Comparison of ENCODE assay signal across 8 cellular contexts in genomic region chr19:49488863-49489537, GRCh38. TPM values are rescaled to one million over a fixed set of nuclear protein-coding genes. Genes with fewer than 3 reads are reported as not detected.
A peak's percentile ranks its signal among the peaks of the same experiment; 100 is the strongest.
DNase-seq lines count a peak whose midpoint lies in the region; ATAC-seq, FAIRE-seq and TF ChIP-seq lines count a peak whose summit lies in the region.

No MANE protein-coding gene starts in this region.

- H4K20me1 ChIP-seq in GM12878 (ENCODE audit: control insufficient read depth, insufficient read depth), result peaks cover 13% of the 10 kb centered on the region

- TF ChIP-seq POLR2A in GM12878 (IDR thresholded peaks at IDR 0.05; ENCODE audit: low read depth, low read length) (no peak), upper lobe of left lung (IDR thresholded peaks at IDR 0.05) (no peak)

- H3K4me1 ChIP-seq in heart right ventricle, result peaks cover 15 to 37% (median 29%) of the 10 kb centered on the region in 9 donors
- H3K4me1 ChIP-seq in GM12878 (ENCODE audit: control insufficient read depth, insufficient read depth, low read length), result peaks cover 16% of the 10 kb centered on the region
- peaks cover 2 to 6% of the 10 kb centered on the region in 2 donors for H3K4me1 ChIP-seq in lung (ENCODE audit: control insufficient read depth in 2 of 2, insufficient read depth in 2 of 2, low read length in 2 of 2)
- peaks cover 23 to 34% (median 27%) of the 10 kb centered on the region in 4 donors for H3K4me1 ChIP-seq in upper lobe of left lung

- peak overlapping the region; percentile 95 for H3K9ac ChIP-seq in GM12878 (ENCODE audit: control insufficient read depth, insufficient read depth, low read length)

- H3K9me3 ChIP-seq in heart right ventricle (no peaks in the 10 kb centered on the region), GM12878 (replicated peaks; ENCODE audit: control insufficient read depth, insufficient read depth, low read length) (no peaks in the 10 kb centered on the region; the same call in 2 of the 3 replicates), lung (ENCODE audit: control insufficient read depth in 2 of 2, insufficient read depth in 1 of 2, low read length in 1 of 2) (no peaks in the 10 kb centered on the region), upper lobe of left lung (no peaks in the 10 kb centered on the region)

- H2AFZ ChIP-seq in GM12878 (ENCODE audit: control insufficient read depth, low read depth, low read length), result no peak overlapping the region

- WGBS in heart right ventricle, 2 donors, result 25 to 27% methylated on average over 15 of the region's 15 CpGs
- under 1% methylated on average over 15 of the region's 15 CpGs for WGBS in GM12878 (ENCODE audit: insufficient coverage, insufficient replicate concordance, low lambda C conversion rate, missing lambda C conversion rate)
- WGBS in lung, 2 donors, result 27 to 28% methylated on average over 15 of the region's 15 CpGs
- 29% methylated on average over 15 of the region's 15 CpGs for WGBS in upper lobe of left lung, 2 donors

- H3K4me3 ChIP-seq in heart right ventricle (peak overlapping the region; percentile 74 to 99 (median 92)), GM12878 (peak overlapping the region; percentile 97), lung (peak overlapping the region; percentile 70), upper lobe of left lung (peak overlapping the region; percentile 81 to 92 (median 88))

- H3K36me3 ChIP-seq in heart right ventricle (peaks cover 12 to 70% (median 40%) of the 10 kb centered on the region in 9 donors), GM12878 (ENCODE audit: control insufficient read depth in 2 of 2, insufficient read depth in 2 of 2, low read length in 1 of 2) (peaks cover 26 to 40% of the 10 kb centered on the region in 2 experiments), lung (ENCODE audit: control insufficient read depth in 2 of 2, insufficient read depth in 2 of 2, low read length in 2 of 2) (peaks cover 23 to 35% of the 10 kb centered on the region in 2 donors), upper lobe of left lung (peaks cover 30 to 47% (median 41%) of the 10 kb centered on the region in 4 donors)

- no peak for TF ChIP-seq RAD21 in GM12878 (IDR thresholded peaks at IDR 0.05; ENCODE audit: insufficient read depth, low read depth, low read length)

- no peak for TF ChIP-seq EP300 in GM12878 (IDR thresholded peaks at IDR 0.05; ENCODE audit: borderline replicate concordance in 1 of 2, control insufficient read depth in 1 of 2, low read depth in 2 of 2, low read length in 2 of 2)
- TF ChIP-seq EP300 in upper lobe of left lung (IDR thresholded peaks at IDR 0.05), result no peak

- CTCF ChIA-PET in GM12878 (lab: Yijun Ruan, JAX), result interaction anchor here (0.9 to 1.6 kb wide), 7 partner anchors 16 to 151 kb away, joined by 3 to 6 read pairs (median 5); partner anchors contain the start of genes ALDH16A1 and RRAS

- intact Hi-C loops in heart right ventricle (cut with DNase I), result no loop called here
- intact Hi-C loops in cardiac septum (cut with DNase I), result loop anchor here (5.0 kb wide), 1 partner anchor 37 kb away; the partner anchor contains the start of genes ALDH16A1 and PIH1D1
- intact Hi-C loops in GM12878 (cut with micrococcal nuclease; ENCODE audit: unreplicated experiment), result loop anchor here (5.0 kb wide), 1 partner anchor 383 kb away; no protein-coding TSS in a partner anchor

- H3K4me2 ChIP-seq in GM12878 (ENCODE audit: control insufficient read depth, insufficient read depth), result peak overlapping the region; percentile 91

- H3K79me2 ChIP-seq in GM12878 (ENCODE audit: control insufficient read depth, insufficient read depth, low read length), result peaks cover 41% of the 10 kb centered on the region

- DNase-seq in heart right ventricle (no peak), cardiac septum (ENCODE audit: low spot score) (no peak), GM12878 (ENCODE audit: low read depth, low spot score) (no peak), lung (ENCODE audit: low spot score) (no peak), upper lobe of left lung (no peak), NCI-H510A treated with DMSO at 0.1 percent for 48 hours (lab: John Stamatoyannopoulos, UW) (no peak)
- no peak for DNase-seq in NK-92 treated with Interleukin-12 subunit alpha and Interleukin-12 subunit beta, amount 100 ng/mL, for 24 hours (lab: John Stamatoyannopoulos, UW)

- SMC1A ChIA-PET in GM12878 (lab: Charles Lee; ENCODE audit: uncharacterized antibody, unreplicated experiment), result interaction anchor here (1.0 kb wide), 1 partner anchor 152 kb away, joined by 3 read pairs; no protein-coding TSS in a partner anchor

- RAD21 ChIA-PET in GM12878 (lab: Charles Lee; ENCODE audit: unreplicated experiment), result interaction anchor here (0.9 to 1.3 kb wide), 2 partner anchors 18 to 58 kb away, joined by 3 to 4 read pairs; no protein-coding TSS in a partner anchor

- POLR2A ChIA-PET in GM12878 (lab: Charles Lee), result interaction anchor here (0.6 to 2.7 kb wide), 5 partner anchors 9 to 598 kb away, joined by 3 to 11 read pairs (median 4); partner anchors contain the start of genes ALDH16A1 and PIH1D1

- in situ Hi-C loops in GM12878 (cut with MboI), result no loop called here

- no peak for FAIRE-seq in GM12878 (lab: Jason Lieb, UNC)

- ATAC-seq in heart right ventricle (no peak), GM12878 (no peak), lung (ENCODE audit: insufficient read depth, low FRiP score) (no peak), upper lobe of left lung (ENCODE audit: low FRiP score in 2 of 2) (no peak), GM19395 (IDR thresholded peaks at IDR 0.05; ENCODE audit: unreplicated experiment) (no peak)

- H3K27me3 ChIP-seq in heart right ventricle (no peaks in the 10 kb centered on the region), GM12878 (replicated peaks in 1 of 2; ENCODE audit: control insufficient read depth in 2 of 2, insufficient read depth in 2 of 2, low read length in 1 of 2) (no peaks in the 10 kb centered on the region), lung (ENCODE audit: control insufficient read depth, insufficient read depth) (no peaks in the 10 kb centered on the region), upper lobe of left lung (no peaks in the 10 kb centered on the region)

- peak overlapping the region in 9 of 10 donors; percentile 85 to 95 (median 90) for H3K27ac ChIP-seq in heart right ventricle
- peak overlapping the region; percentile 83 for H3K27ac ChIP-seq in GM12878 (ENCODE audit: control insufficient read depth, insufficient read depth)
- H3K27ac ChIP-seq in lung (ENCODE audit: low read depth in 1 of 2, low read length in 1 of 2), result peak overlapping the region; percentile 23 to 83
- H3K27ac ChIP-seq in upper lobe of left lung, result peak overlapping the region; percentile 31 to 95 (median 90)

- BruUV-seq in GM12878 (replicated peaks; lab: Mats Ljungman, UMichigan), result no TSS peak

- TF ChIP-seq CTCF in heart right ventricle (IDR thresholded peaks at IDR 0.05) (no peak), GM12878 (IDR thresholded peaks at IDR 0.05 in 2 of 3, conservative IDR thresholded peaks at IDR 0.05 in 1 of 3; ENCODE audit: control insufficient read depth in 2 of 3, extremely low read depth in 1 of 3, insufficient read depth in 1 of 3, low read depth in 3 of 3, low read length in 3 of 3) (no peak), lung (IDR thresholded peaks at IDR 0.05; ENCODE audit: control extremely low read depth, extremely low read depth) (no peak), upper lobe of left lung (IDR thresholded peaks at IDR 0.05) (no peak)

RNA-seq across cellular contexts. Expression of gene RPL13A, which starts 1.6 kb away (rescaled TPM):
- 1,000 to 10,000 TPM; 1,171 to 1,844 (median 1,328) TPM for total RNA-seq in heart right ventricle
- 1,000 to 10,000 TPM; 1,376 to 2,740 TPM for polyA plus RNA-seq in heart right ventricle
- total RNA-seq in cardiac septum, result 1,030 TPM
- 421 and 437 TPM in 2 replicates for total RNA-seq in GM12878 (2013; cell fraction: nucleolus; rRNA removed)
- 6,558 and 7,287 TPM in 2 replicates for total RNA-seq in GM12878 (2014; rRNA removed)
- 3,471 and 3,692 TPM in 2 replicates for total RNA-seq in GM12878 (2014; rRNA removed; fragmentation: Illumina TruSeq; extraction: Trizol)
- 5,103 and 5,273 TPM in 2 replicates for total RNA-seq in GM12878 (2021)
- polyA plus RNA-seq in GM12878 (2011; ENCODE audit: low read depth), result 1,623 TPM
- polyA plus RNA-seq in GM12878 (2011; rRNA removed), result 2,172 and 3,936 TPM in 2 replicates
- 3,618 and 5,003 TPM in 2 replicates for polyA plus RNA-seq in GM12878 (2011; cell fraction: cytosol; rRNA removed)
- 2,479 and 2,850 TPM in 2 replicates for polyA plus RNA-seq in GM12878 (2011; cell fraction: nucleus; rRNA removed)
- 5,924 and 8,191 TPM in 2 replicates for polyA plus RNA-seq in GM12878 (2012)
- polyA plus RNA-seq in GM12878 (2014; fragmentation: Illumina TruSeq; extraction: Trizol), result 1,413 and 3,666 TPM in 2 replicates
- polyA plus RNA-seq in GM12878 (2014; fragmentation: Nextera tagmentation; extraction: Ambion mirVana), result 1,000 to 10,000 TPM; 4,595 to 5,196 TPM
- 7,317 and 8,961 TPM in 2 replicates for polyA plus RNA-seq in GM12878 (2014; rRNA removed)
- 1,000 to 10,000 TPM; 1,426 to 1,490 TPM for polyA plus RNA-seq in GM12878 (2016; fragmentation: Nextera tagmentation; extraction: Ambion mirVana)
- polyA minus RNA-seq in GM12878 (2011; rRNA and poly(A)+ RNA removed), result 683 and 1,722 TPM in 2 replicates
- polyA minus RNA-seq in GM12878 (2011; cell fraction: cytosol; rRNA and poly(A)+ RNA removed), result 792 and 811 TPM in 2 replicates
- polyA minus RNA-seq in GM12878 (2011; cell fraction: nucleus; rRNA and poly(A)+ RNA removed), result 1,676 and 2,148 TPM in 2 replicates
- 1,000 to 10,000 TPM; 1,499 to 2,532 TPM for total RNA-seq in lung
- polyA plus RNA-seq in lung, result 1,000 to 10,000 TPM; 2,431 to 2,816 TPM
- 1,000 to 10,000 TPM in 4 of 6 donors, 100 to 1,000 TPM in 2; 974 to 2,595 (median 1,696) TPM for total RNA-seq in upper lobe of left lung

RNA-seq across cellular contexts. Expression of gene RPS11, which starts 7.2 kb away (rescaled TPM):
- total RNA-seq in heart right ventricle (1,000 to 10,000 TPM in 4 of 10 donors, 100 to 1,000 TPM in 6; 739 to 1,152 (median 854) TPM), cardiac septum (729 TPM), GM12878 (2014; rRNA removed) (4,375 and 4,445 TPM in 2 replicates), GM12878 (2014; rRNA removed; fragmentation: Illumina TruSeq; extraction: Trizol) (5,436 and 5,566 TPM in 2 replicates), GM12878 (2021) (2,768 and 2,873 TPM in 2 replicates), lung (1,000 to 10,000 TPM; 1,558 to 1,973 TPM), upper lobe of left lung (1,000 to 10,000 TPM; 1,447 to 3,855 (median 1,708) TPM)
- polyA plus RNA-seq in heart right ventricle (1,000 to 10,000 TPM; 2,102 to 3,642 TPM), GM12878 (2011; rRNA removed) (2,519 and 3,846 TPM in 2 replicates), GM12878 (2014; fragmentation: Illumina TruSeq; extraction: Trizol) (9,872 and 11,122 TPM in 2 replicates), GM12878 (2014; fragmentation: Nextera tagmentation; extraction: Ambion mirVana) (1,000 to 10,000 TPM; 4,277 to 4,566 TPM), GM12878 (2014; rRNA removed) (5,188 and 5,232 TPM in 2 replicates), GM12878 (2016; fragmentation: Nextera tagmentation; extraction: Ambion mirVana) (1,000 to 10,000 TPM; 1,714 to 1,771 TPM), lung (1,000 to 10,000 TPM; 4,071 to 4,654 TPM)
- total RNA-seq in GM12878 (2013; cell fraction: nucleolus; rRNA removed), result 652 and 681 TPM in 2 replicates
- 7,313 TPM for polyA plus RNA-seq in GM12878 (2011; ENCODE audit: low read depth)
- polyA plus RNA-seq in GM12878 (2011; cell fraction: cytosol; rRNA removed), result 5,437 and 7,191 TPM in 2 replicates
- 1,670 and 1,694 TPM in 2 replicates for polyA plus RNA-seq in GM12878 (2011; cell fraction: nucleus; rRNA removed)
- 5,725 and 6,770 TPM in 2 replicates for polyA plus RNA-seq in GM12878 (2012)
- polyA minus RNA-seq in GM12878 (2011; rRNA and poly(A)+ RNA removed), result 1,409 and 1,631 TPM in 2 replicates
- 519 and 537 TPM in 2 replicates for polyA minus RNA-seq in GM12878 (2011; cell fraction: cytosol; rRNA and poly(A)+ RNA removed)
- polyA minus RNA-seq in GM12878 (2011; cell fraction: nucleus; rRNA and poly(A)+ RNA removed), result 175 and 221 TPM in 2 replicates

RNA-seq across cellular contexts. Expression of gene FLT3LG, which starts 15.0 kb away (rescaled TPM):
- total RNA-seq in heart right ventricle (10 to 100 TPM in 1 of 10 donors, 1 to 10 TPM in 9; 1.6 to 14.8 (median 3.1) TPM), cardiac septum (3.8 TPM), GM12878 (2014; rRNA removed) (3.7 and 4.1 TPM in 2 replicates), GM12878 (2014; rRNA removed; fragmentation: Illumina TruSeq; extraction: Trizol) (3.9 and 4.6 TPM in 2 replicates), GM12878 (2021) (9.5 and 10.3 TPM in 2 replicates), lung (1 to 10 TPM; 2.9 to 8.9 TPM), upper lobe of left lung (10 to 100 TPM in 3 of 6 donors, 1 to 10 TPM in 3; 4.3 to 19.9 (median 9.9) TPM)
- polyA plus RNA-seq in heart right ventricle (10 to 100 TPM in 1 of 2 donors, 1 to 10 TPM in 1; 4.2 to 14.0 TPM), GM12878 (2011; rRNA removed) (1.3 and 3.0 TPM in 2 replicates), GM12878 (2014; fragmentation: Illumina TruSeq; extraction: Trizol) (0.51 and 2.8 TPM in 2 replicates), GM12878 (2014; fragmentation: Nextera tagmentation; extraction: Ambion mirVana) (1 to 10 TPM in 1 of 2 experiments, under 1 TPM in 1; 0.68 to 1.6 TPM), GM12878 (2014; rRNA removed) (11.9 and 13.9 TPM in 2 replicates), GM12878 (2016; fragmentation: Nextera tagmentation; extraction: Ambion mirVana) (10 to 100 TPM; 10.1 to 13.1 TPM), lung (10 to 100 TPM in 1 of 2 donors, 1 to 10 TPM in 1; 9.5 to 15.0 TPM)
- total RNA-seq in GM12878 (2013; cell fraction: nucleolus; rRNA removed), result 1.4 and 4.0 TPM in 2 replicates
- polyA plus RNA-seq in GM12878 (2011; ENCODE audit: low read depth), result 3.2 TPM
- polyA plus RNA-seq in GM12878 (2011; cell fraction: cytosol; rRNA removed), result 3.7 and 5.9 TPM in 2 replicates
- 10.9 and 11.9 TPM in 2 replicates for polyA plus RNA-seq in GM12878 (2011; cell fraction: nucleus; rRNA removed)
- polyA plus RNA-seq in GM12878 (2012), result 7.2 and 8.7 TPM in 2 replicates
- 1.3 TPM in 1 of 2 replicates, not detected in the other for polyA minus RNA-seq in GM12878 (2011; rRNA and poly(A)+ RNA removed)
- polyA minus RNA-seq in GM12878 (2011; cell fraction: cytosol; rRNA and poly(A)+ RNA removed), result 1.6 and 4.5 TPM in 2 replicates
- polyA minus RNA-seq in GM12878 (2011; cell fraction: nucleus; rRNA and poly(A)+ RNA removed), result 1.3 and 3.2 TPM in 2 replicates

RNA-seq across cellular contexts. Expression of gene FCGRT, which starts 23.5 kb away (rescaled TPM):
- total RNA-seq in heart right ventricle (100 to 1,000 TPM in 2 of 10 donors, 10 to 100 TPM in 8; 49.0 to 175 (median 71.4) TPM), cardiac septum (50.6 TPM), GM12878 (2014; rRNA removed) (0.51 TPM in 1 of 2 replicates, not detected in the other), GM12878 (2014; rRNA removed; fragmentation: Illumina TruSeq; extraction: Trizol) (not detected in 2 replicates), GM12878 (2021) (0.56 and 2.4 TPM in 2 replicates), lung (100 to 1,000 TPM; 184 to 271 TPM), upper lobe of left lung (100 to 1,000 TPM; 175 to 466 (median 328) TPM)
- polyA plus RNA-seq in heart right ventricle (10 to 100 TPM; 63.2 to 83.6 TPM), GM12878 (2011; rRNA removed) (0.78 and 0.81 TPM in 2 replicates), GM12878 (2014; fragmentation: Illumina TruSeq; extraction: Trizol) (0.19 TPM in 1 of 2 replicates, not detected in the other), GM12878 (2014; fragmentation: Nextera tagmentation; extraction: Ambion mirVana) (under 1 TPM in 1 of 2 experiments, not detected in 1; 0.18 TPM), GM12878 (2014; rRNA removed) (0.29 and 0.49 TPM in 2 replicates), GM12878 (2016; fragmentation: Nextera tagmentation; extraction: Ambion mirVana) (under 1 TPM; 0.11 to 0.43 TPM), lung (100 to 1,000 TPM; 233 to 247 TPM)
- 2.1 and 3.3 TPM in 2 replicates for total RNA-seq in GM12878 (2013; cell fraction: nucleolus; rRNA removed)
- polyA plus RNA-seq in GM12878 (2011; ENCODE audit: low read depth), result 1.00 TPM
- polyA plus RNA-seq in GM12878 (2011; cell fraction: cytosol; rRNA removed), result 0.60 and 0.65 TPM in 2 replicates
- 0.54 and 0.93 TPM in 2 replicates for polyA plus RNA-seq in GM12878 (2011; cell fraction: nucleus; rRNA removed)
- polyA plus RNA-seq in GM12878 (2012), result 1.7 and 2.5 TPM in 2 replicates
- not detected in 2 replicates for polyA minus RNA-seq in GM12878 (2011; rRNA and poly(A)+ RNA removed)
- polyA minus RNA-seq in GM12878 (2011; cell fraction: cytosol; rRNA and poly(A)+ RNA removed), result not detected in 2 replicates
- 0.24 TPM in 1 of 2 replicates, not detected in the other for polyA minus RNA-seq in GM12878 (2011; cell fraction: nucleus; rRNA and poly(A)+ RNA removed)

RNA-seq across cellular contexts. Expression of gene ALDH16A1, which starts 36.0 kb away (rescaled TPM):
- total RNA-seq in heart right ventricle, result 10 to 100 TPM in 3 of 10 donors, 1 to 10 TPM in 7; 4.4 to 14.9 (median 7.4) TPM
- 10 to 100 TPM; 17.8 to 19.9 TPM for polyA plus RNA-seq in heart right ventricle
- 7.7 TPM for total RNA-seq in cardiac septum
- total RNA-seq in GM12878 (2013; cell fraction: nucleolus; rRNA removed), result 4.5 and 6.6 TPM in 2 replicates
- 31.9 and 46.3 TPM in 2 replicates for total RNA-seq in GM12878 (2014; rRNA removed)
- 8.7 and 9.5 TPM in 2 replicates for total RNA-seq in GM12878 (2014; rRNA removed; fragmentation: Illumina TruSeq; extraction: Trizol)
- total RNA-seq in GM12878 (2021), result 43.6 and 49.3 TPM in 2 replicates
- polyA plus RNA-seq in GM12878 (2011; ENCODE audit: low read depth), result 3.7 TPM
- polyA plus RNA-seq in GM12878 (2011; rRNA removed), result 3.1 and 6.4 TPM in 2 replicates
- polyA plus RNA-seq in GM12878 (2011; cell fraction: cytosol; rRNA removed), result 15.2 and 32.2 TPM in 2 replicates
- polyA plus RNA-seq in GM12878 (2011; cell fraction: nucleus; rRNA removed), result 43.0 and 85.9 TPM in 2 replicates
- polyA plus RNA-seq in GM12878 (2012), result 17.2 and 17.4 TPM in 2 replicates
- polyA plus RNA-seq in GM12878 (2014; fragmentation: Illumina TruSeq; extraction: Trizol), result 0.43 and 1.7 TPM in 2 replicates
- polyA plus RNA-seq in GM12878 (2014; fragmentation: Nextera tagmentation; extraction: Ambion mirVana), result 1 to 10 TPM; 4.5 to 6.2 TPM
- 31.0 and 41.4 TPM in 2 replicates for polyA plus RNA-seq in GM12878 (2014; rRNA removed)
- 10 to 100 TPM; 26.8 to 40.0 TPM for polyA plus RNA-seq in GM12878 (2016; fragmentation: Nextera tagmentation; extraction: Ambion mirVana)
- 9.9 and 22.0 TPM in 2 replicates for polyA minus RNA-seq in GM12878 (2011; rRNA and poly(A)+ RNA removed)
- 14.5 and 17.4 TPM in 2 replicates for polyA minus RNA-seq in GM12878 (2011; cell fraction: cytosol; rRNA and poly(A)+ RNA removed)
- polyA minus RNA-seq in GM12878 (2011; cell fraction: nucleus; rRNA and poly(A)+ RNA removed), result 4.1 and 11.7 TPM in 2 replicates
- 10 to 100 TPM; 21.1 to 53.3 TPM for total RNA-seq in lung
- polyA plus RNA-seq in lung, result 10 to 100 TPM; 36.1 to 38.7 TPM
- 100 to 1,000 TPM in 1 of 6 donors, 10 to 100 TPM in 5; 26.3 to 111 (median 48.2) TPM for total RNA-seq in upper lobe of left lung

Comparison
In these comparisons a context has a peak if more than half of its experiments do, and no peak if none do; other contexts are left out.
1. intact Hi-C loops: an anchor here in cardiac septum (5.0 kb wide) and GM12878 (5.0 kb wide); none called in heart right ventricle.